ENCODE assay signal across 18 cellular contexts in genomic region chr14:67999290-67999689, GRCh38.
DNase-seq lines count a peak whose midpoint lies in the region; ATAC-seq and TF ChIP-seq lines count a peak whose summit lies in the region.
"Had no signal": no experiment of that assay in that cellular context is flagged by ENCODE, and none has a peak within 500 bp of the region (broad histone marks: within the 10 kb centered on the region; RNA-seq: fewer than 3 reads in every experiment).

No MANE protein-coding gene starts in this region.

- CTCF ChIA-PET in Panc1 (lab: Charles Lee), result no interaction called here

- ATAC-seq in Panc1, result 0 out of 2 replicates have a peak, but pooled peaks have one; percentile 42
- ATAC-seq: activated naive CD8-positive, alpha-beta T cell treated with anti-CD3 and anti-CD28 coated beads, Interleukin-2, amount 50 U/mL, for 24 hours; activated T-cell treated with anti-CD3 and anti-CD28 coated beads, Interleukin-2, amount 50 U/mL, for 4 hours; heart left ventricle had no signal

- no peak overlapping the region for H3K4me3 ChIP-seq in AG10803 (ENCODE audit: low read length)
- no peak overlapping the region for H3K4me3 ChIP-seq in Panc1 (ENCODE audit: low read depth in 2 of 2, low read length in 2 of 2)
- no peak overlapping the region for H3K4me3 ChIP-seq in epithelial cell of esophagus (ENCODE audit: low read length)
- H3K4me3 ChIP-seq: heart left ventricle, left lung, tibial artery had no signal

- peak overlapping the region; percentile 51 for H3K27ac ChIP-seq in Panc1 (ENCODE audit: low read length)

- POLR2A ChIA-PET in Panc1 (lab: Charles Lee), result no interaction called here

- H3K27me3 ChIP-seq in Panc1 (ENCODE audit: control insufficient read depth, insufficient read depth, low read length), result no peaks in the 10 kb centered on the region
- H3K27me3 ChIP-seq: heart left ventricle, left lung, tibial artery had no signal

- no peaks in the 10 kb centered on the region for H3K9me3 ChIP-seq in Panc1 (ENCODE audit: control insufficient read depth, insufficient read depth, low read depth, low read length)
- H3K9me3 ChIP-seq: tibial artery had no signal

- H3K4me1 ChIP-seq in Panc1 (ENCODE audit: control insufficient read depth, insufficient read depth, low read length), result peaks cover 18% of the 10 kb centered on the region; the same call in 1 of the 2 replicates

- no TSS peak for BruUV-seq in Panc1 (replicated peaks; lab: Mats Ljungman, UMichigan)

- intact Hi-C loops in Panc1 (cut with micrococcal nuclease; ENCODE audit: unreplicated experiment), result no loop called here

- DNase-seq in AG10803 (ENCODE audit: low read depth) (peak; percentile 31), Panc1 (ENCODE audit: low read depth, low spot score) (no peak), epithelial cell of esophagus (ENCODE audit: low read depth) (peak; percentile 2), non-pigmented ciliary epithelial cell (ENCODE audit: low read depth) (peak; percentile 64), NCI-H446 treated with DMSO at 0.1 percent for 48 hours (lab: John Stamatoyannopoulos, UW) (no peak), islet precursor cell (no peak), nucleus accumbens (lab: John Stamatoyannopoulos, UW) (no peak), NCI-H1105 treated with DMSO at 0.1 percent for 48 hours (lab: John Stamatoyannopoulos, UW) (no peak)
- DNase-seq: activated CD4-positive, alpha-beta T cell treated with anti-CD3 and anti-CD28 coated beads for 48 hours; activated naive CD8-positive, alpha-beta T cell treated with anti-CD3 and anti-CD28 coated beads, Interleukin-2, amount 50 U/mL, for 24 hours; activated T-cell treated with anti-CD3 and anti-CD28 coated beads, Interleukin-2, amount 50 U/mL, for 4 hours; DMS79; effector CD4-positive, alpha-beta T cell; heart left ventricle; left lung; NCI-H1105; NCI-H446; tibial artery had no signal

- no peak for TF ChIP-seq CTCF in AG10803 (conservative IDR thresholded peaks at IDR 0.05; ENCODE audit: low read length)
- no peak for TF ChIP-seq CTCF in Panc1 (IDR thresholded peaks at IDR 0.05)
- TF ChIP-seq CTCF in epithelial cell of esophagus (IDR thresholded peaks at IDR 0.05; ENCODE audit: insufficient read depth, low read depth, low read length, missing control alignments), result no peak

- no peaks in the 10 kb centered on the region for H3K36me3 ChIP-seq in Panc1 (ENCODE audit: control insufficient read depth, insufficient read depth, low read length)
- H3K36me3 ChIP-seq: heart left ventricle, left lung, tibial artery had no signal

- in situ Hi-C loops in Panc1 (cut with HindIII; ENCODE audit: low pct_unique_long_range_greater_than_20kb, low sequenced_read_pairs), result no loop called here

Comparison
In these comparisons a context has a peak if more than half of its experiments do, and no peak if none do; other contexts are left out.
1. DNase-seq: peak in AG10803 (single experiment), epithelial cell of esophagus (single experiment) and non-pigmented ciliary epithelial cell (single experiment); none in Panc1 (single experiment), NCI-H446 treated with DMSO at 0.1 percent for 48 hours (single experiment), islet precursor cell (single experiment), nucleus accumbens (0 of 56) and NCI-H1105 treated with DMSO at 0.1 percent for 48 hours (single experiment).